ENCODE assay signal across 8 cellular contexts in the genomic region with DNA sequence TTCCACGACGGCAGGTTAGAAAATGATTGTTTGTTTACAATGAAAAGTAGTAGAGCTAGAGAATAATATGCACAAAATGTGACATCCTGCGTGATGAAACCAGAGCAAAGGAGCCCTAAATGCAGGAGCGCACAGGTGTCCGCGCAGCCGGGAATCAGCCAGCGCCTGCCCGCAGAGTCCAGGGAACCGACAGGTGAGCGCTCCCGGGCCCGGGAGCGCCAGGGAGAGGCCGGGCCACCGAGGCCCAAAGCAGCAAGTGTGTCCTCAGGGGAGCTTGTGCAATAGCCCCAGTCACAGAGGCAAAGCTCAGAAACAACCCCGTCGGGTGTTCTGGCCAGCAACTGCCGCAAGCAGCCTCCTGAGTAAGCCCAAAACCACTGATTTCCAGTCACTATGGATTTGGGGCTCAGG. TPM values are rescaled to one million over a fixed set of nuclear protein-coding genes. Genes with fewer than 3 reads are reported as not detected.
A peak's percentile ranks its signal among the peaks of the same experiment; 100 is the strongest.
DNase-seq lines count a peak whose midpoint lies in the region; TF ChIP-seq lines count a peak whose summit lies in the region.

No MANE protein-coding gene starts in this region.

- DNase-seq in epithelial cell of proximal tubule (ENCODE audit: low read depth) (no peak), progenitor cell of endocrine pancreas (ENCODE audit: low spot score, unreplicated experiment) (no peak), NCI-H2171 treated with DMSO at 0.1 percent for 48 hours (lab: John Stamatoyannopoulos, UW) (no peak), COLO829 (ENCODE audit: low spot score) (no peak), epidermal melanocyte (ENCODE audit: insufficient read length, low spot score) (no peak)
- no peak for DNase-seq in activated CD8-positive, alpha-beta memory T cell treated with anti-CD3 and anti-CD28 coated beads, Interleukin-2, amount 50 U/mL, for 48 hours

- H3K27me3 ChIP-seq in OCI-LY3 (ENCODE audit: low read depth, low read length): no peaks in the 10 kb centered on the region

- H3K4me3 Mint-ChIP-seq in progenitor cell of endocrine pancreas (ENCODE audit: low read depth): peak overlapping the region; percentile 89

- H3K4me2 ChIP-seq in OCI-LY3 (ENCODE audit: low read length): peak overlapping the region; percentile 68

- no peaks in the 10 kb centered on the region for H3K9me3 ChIP-seq in OCI-LY3 (ENCODE audit: insufficient read depth, low read length)

- TF ChIP-seq CTCF in OCI-LY3 (IDR thresholded peaks at IDR 0.05; ENCODE audit: low read depth, low read length): no peak
- TF ChIP-seq CTCF in epithelial cell of proximal tubule (conservative IDR thresholded peaks at IDR 0.05; ENCODE audit: low read depth, low read length): no peak
- peak; percentile 5 for TF ChIP-seq CTCF in progenitor cell of endocrine pancreas (IDR thresholded peaks at IDR 0.05; ENCODE audit: unreplicated experiment)

- H3K36me3 ChIP-seq in OCI-LY3 (replicated peaks; ENCODE audit: low read depth, low read length): no peaks in the 10 kb centered on the region

- no peaks in the 10 kb centered on the region for H3K27me3 Mint-ChIP-seq in progenitor cell of endocrine pancreas

- no peaks in the 10 kb centered on the region for H3K9me3 Mint-ChIP-seq in progenitor cell of endocrine pancreas (ENCODE audit: low read depth)

- peak overlapping the region; percentile 95 for H3K27ac Mint-ChIP-seq in progenitor cell of endocrine pancreas

- H2AFZ ChIP-seq in OCI-LY3 (ENCODE audit: low read depth, low read length): no peak overlapping the region

- H3K9ac ChIP-seq in OCI-LY3 (ENCODE audit: low read length): peak overlapping the region; percentile 75

- H3K27ac ChIP-seq in OCI-LY3 (ENCODE audit: low read length): no peak overlapping the region

- peaks cover 7% of the 10 kb centered on the region; the same call in 1 of the 2 replicates for H3K79me2 ChIP-seq in OCI-LY3 (ENCODE audit: low read length)

- H3K4me3 ChIP-seq in GM08714 (ENCODE audit: low read length) (peak overlapping the region; percentile 63), OCI-LY3 (ENCODE audit: low read length) (peak overlapping the region; percentile 96), epithelial cell of proximal tubule (ENCODE audit: low read depth, low read length) (peak overlapping the region; percentile 91)

- H4K20me1 ChIP-seq in OCI-LY3 (ENCODE audit: insufficient read depth, low read length): no peaks in the 10 kb centered on the region

- H3K4me1 ChIP-seq in OCI-LY3 (ENCODE audit: low read length): peaks cover 8% of the 10 kb centered on the region

- peaks cover 9% of the 10 kb centered on the region for H3K36me3 Mint-ChIP-seq in progenitor cell of endocrine pancreas (ENCODE audit: insufficient read depth)

- H3K4me1 Mint-ChIP-seq in progenitor cell of endocrine pancreas (ENCODE audit: low read depth): peaks cover 13% of the 10 kb centered on the region

RNA-seq across cellular contexts. Expression of a gene that starts 0.8 kb away (rescaled TPM):
- total RNA-seq in epithelial cell of proximal tubule (126 and 131 TPM in 2 replicates), progenitor cell of endocrine pancreas (49.9 and 53.3 TPM in 2 replicates)

RNA-seq across cellular contexts. Expression of a gene that starts 10.4 kb away (rescaled TPM):
- total RNA-seq in epithelial cell of proximal tubule (129 and 160 TPM in 2 replicates), progenitor cell of endocrine pancreas (109 and 115 TPM in 2 replicates)

RNA-seq across cellular contexts. Expression of a gene that starts 23.1 kb away (rescaled TPM):
- total RNA-seq in epithelial cell of proximal tubule (39.0 and 47.0 TPM in 2 replicates), progenitor cell of endocrine pancreas (52.8 and 53.8 TPM in 2 replicates)

RNA-seq across cellular contexts. Expression of a gene that starts 23.9 kb away (rescaled TPM):
- 22.1 and 38.5 TPM in 2 replicates for total RNA-seq in epithelial cell of proximal tubule
- total RNA-seq in progenitor cell of endocrine pancreas: 30.0 and 30.3 TPM in 2 replicates

RNA-seq across cellular contexts. Expression of a gene that starts 58.1 kb away (rescaled TPM):
- total RNA-seq in epithelial cell of proximal tubule (27.9 and 30.2 TPM in 2 replicates), progenitor cell of endocrine pancreas (37.5 and 40.8 TPM in 2 replicates)
